Comparison of ENCODE assay signal across 18 cellular contexts in genomic region chr11:28383471-28383870, GRCh38.
"Had no signal": no experiment of that assay in that cellular context is flagged by ENCODE, and none has a peak within 500 bp of the region (broad histone marks: within the 10 kb centered on the region; RNA-seq: fewer than 3 reads in every experiment).

No MANE protein-coding gene starts in this region.

- DNase-seq: activated CD4-positive, alpha-beta T cell treated with anti-CD3 and anti-CD28 coated beads, Interleukin-2, amount 10 ng/mL, durations not matched to agents 7 days and 5 days; activated CD4-positive, CD25-positive, alpha-beta regulatory T cell; activated naive CD4-positive, alpha-beta T cell treated with anti-CD3 and anti-CD28 coated beads, Interleukin-2, amount 50 U/mL, for 16 hours; amygdala; effector memory CD4-positive, alpha-beta T cell; foreskin melanocyte; heart left ventricle; islet precursor cell; left lung; occipital lobe; right lobe of liver; stimulated activated CD4-positive, alpha-beta T cell treated with anti-CD3 and anti-CD28 coated beads, Interleukin-2, amount 100 ng/mL, for 24 hours; stimulated activated naive CD4-positive, alpha-beta T cell treated with Interleukin-2 at 50 U/mL for 16 hours; T-helper 2 cell; upper lobe of left lung had no signal

- H3K9me3 ChIP-seq: prostate gland, right lobe of liver, upper lobe of left lung had no signal

- H3K4me1 ChIP-seq: heart left ventricle, left lung, prostate gland, right lobe of liver, upper lobe of left lung had no signal

- H3K36me3 ChIP-seq: heart left ventricle, left lung, prostate gland, right lobe of liver, upper lobe of left lung had no signal

- H3K27me3 ChIP-seq: heart left ventricle, left lung, right lobe of liver, upper lobe of left lung had no signal

- H3K27ac ChIP-seq: coronary artery, epithelial cell of prostate, heart left ventricle, left lung, prostate gland, right lobe of liver, upper lobe of left lung had no signal

- H3K4me3 ChIP-seq: coronary artery, heart left ventricle, left lung, prostate gland, right lobe of liver, upper lobe of left lung had no signal
